16 cellular contexts compared by ENCODE assay signal in genomic region chr15:50563756-50564155, GRCh38. TPM values are rescaled to one million over a fixed set of nuclear protein-coding genes. Genes with fewer than 3 reads are reported as not detected.
"Had no signal": no experiment of that assay in that cellular context is flagged by ENCODE, and none has a peak within 500 bp of the region (broad histone marks: within the 10 kb centered on the region; RNA-seq: fewer than 3 reads in every experiment).

No MANE protein-coding gene starts in this region.

- H3K4me3 Mint-ChIP-seq: neural crest cell had no signal

- H3K4me1 Mint-ChIP-seq: neural crest cell had no signal

- H3K9me3 Mint-ChIP-seq: neural crest cell had no signal

- DNase-seq: activated naive CD4-positive, alpha-beta T cell treated with anti-CD3 and anti-CD28 coated beads, Interleukin-2, amount 50 U/mL, for 16 hours; amygdala; body of pancreas; central memory CD4-positive, alpha-beta T cell; colonic mucosa; midbrain; psoas muscle; T-helper 9 cell; tibial artery; uterus had no signal

- ATAC-seq: body of pancreas, left lobe of liver, psoas muscle, sciatic nerve had no signal

RNA-seq across cellular contexts. Expression of gene USP50, which starts 17.3 kb away (rescaled TPM):
- total RNA-seq: body of pancreas, colonic mucosa, myocyte, SJSA1, subcutaneous adipose tissue had no signal
